20 cellular contexts compared by ENCODE assay signal in genomic region chr19:55197531-55197930, GRCh38. TPM values are rescaled to one million over a fixed set of nuclear protein-coding genes. Genes with fewer than 3 reads are reported as not detected.
DNase-seq lines count a peak whose midpoint lies in the region; ATAC-seq and TF ChIP-seq lines count a peak whose summit lies in the region.
"Had no signal": no experiment of that assay in that cellular context is flagged by ENCODE, and none has a peak within 500 bp of the region (broad histone marks: within the 10 kb centered on the region; RNA-seq: fewer than 3 reads in every experiment).

No MANE protein-coding gene starts in this region.

- no peak overlapping the region; the same call in 2 of the 3 replicates for H3K4me3 Mint-ChIP-seq in GM23338
- no peak overlapping the region for H3K4me3 Mint-ChIP-seq in activated CD4-positive, alpha-beta memory T cell treated with anti-CD3 and anti-CD28 coated beads, Interleukin-2, amount 10 ng/mL, durations not matched to agents 7 days and 5 days
- H3K4me3 Mint-ChIP-seq: CD4-positive, alpha-beta T cell; endodermal cell; stimulated activated naive CD8-positive, alpha-beta T cell treated with anti-CD3 and anti-CD28 coated beads, Interleukin-15, amount 100 ng/mL, for 72 hours had no signal

- H3K79me2 ChIP-seq in GM23338 (replicated peaks; ENCODE audit: insufficient read depth) = no peaks in the 10 kb centered on the region
- H3K79me2 ChIP-seq in PC-3 (ENCODE audit: low read length) = no peaks in the 10 kb centered on the region

- CTCF ChIA-PET in PC-3 (lab: Charles Lee) = no interaction called here
- CTCF ChIA-PET in activated CD4-positive, alpha-beta memory T cell treated with anti-CD3 and anti-CD28 coated beads, Interleukin-2, amount 10 ng/mL, durations not matched to agents 7 days and 5 days (lab: Charles Lee) = interaction anchor here (1.6 kb wide), 1 partner anchor 104 kb away, joined by 5 read pairs; no protein-coding TSS in a partner anchor

- H3K4me2 ChIP-seq in GM23338 (no peak overlapping the region), PC-3 (ENCODE audit: low read length) (no peak overlapping the region)

- no peaks in the 10 kb centered on the region; the same call in 2 of the 3 replicates for H3K36me3 Mint-ChIP-seq in GM23338 (ENCODE audit: low read depth)
- no peaks in the 10 kb centered on the region for H3K36me3 Mint-ChIP-seq in activated CD4-positive, alpha-beta memory T cell treated with anti-CD3 and anti-CD28 coated beads, Interleukin-2, amount 10 ng/mL, durations not matched to agents 7 days and 5 days (ENCODE audit: low read depth)

- no peak for TF ChIP-seq POLR2A in body of pancreas (IDR thresholded peaks at IDR 0.05)

- no peak overlapping the region for H3K27ac Mint-ChIP-seq in GM23338
- H3K27ac Mint-ChIP-seq in activated CD4-positive, alpha-beta memory T cell treated with anti-CD3 and anti-CD28 coated beads, Interleukin-2, amount 10 ng/mL, durations not matched to agents 7 days and 5 days = no peak overlapping the region
- H3K27ac Mint-ChIP-seq: CD4-positive, alpha-beta T cell; endodermal cell; stimulated activated naive CD8-positive, alpha-beta T cell treated with anti-CD3 and anti-CD28 coated beads, Interleukin-15, amount 100 ng/mL, for 72 hours had no signal

- WGBS in body of pancreas, 2 donors = 60 to 75% methylated on average over 4 of the region's 4 CpGs

- H3K4me3 ChIP-seq in GM23338 (no peak overlapping the region), PC-3 (ENCODE audit: low read length) (no peak overlapping the region), body of pancreas (no peak overlapping the region)
- H3K4me3 ChIP-seq: breast epithelium, SJSA1 had no signal

- no peaks in the 10 kb centered on the region for H3K9me3 Mint-ChIP-seq in GM23338
- H3K9me3 Mint-ChIP-seq in activated CD4-positive, alpha-beta memory T cell treated with anti-CD3 and anti-CD28 coated beads, Interleukin-2, amount 10 ng/mL, durations not matched to agents 7 days and 5 days = no peaks in the 10 kb centered on the region
- H3K9me3 Mint-ChIP-seq: CD4-positive, alpha-beta T cell; endodermal cell; stimulated activated naive CD8-positive, alpha-beta T cell treated with anti-CD3 and anti-CD28 coated beads, Interleukin-15, amount 100 ng/mL, for 72 hours had no signal

- no peak overlapping the region for H3K9ac ChIP-seq in PC-3 (ENCODE audit: low read length)

- H3F3A ChIP-seq in GM23338 (replicated peaks; ENCODE audit: low read depth) = no peaks in the 10 kb centered on the region
- H3F3A ChIP-seq in PC-3 (ENCODE audit: low read length, unreplicated experiment) = no peaks in the 10 kb centered on the region

- DNase-seq in DMS114 treated with DMSO at 0.1 percent for 48 hours (lab: John Stamatoyannopoulos, UW; ENCODE audit: unreplicated experiment) (peak; percentile 40), GM23338 (ENCODE audit: low spot score) (peak; percentile 67), PC-3 (peak; percentile 45), left colon (no peak), body of pancreas (no peak)
- no peak for DNase-seq in activated CD4-positive, alpha-beta memory T cell treated with anti-CD3 and anti-CD28 coated beads, Interleukin-2, amount 10 ng/mL, durations not matched to agents 7 days and 5 days
- DNase-seq: activated naive CD4-positive, alpha-beta T cell treated with Interleukin-2 at 50 U/mL for 16 hours; CD4-positive, alpha-beta T cell; endodermal cell; MM.1S; NCI-H524; small intestine; stimulated activated naive CD8-positive, alpha-beta T cell treated with anti-CD3 and anti-CD28 coated beads, Interleukin-15, amount 100 ng/mL, for 72 hours had no signal

- no peak for TF ChIP-seq CTCF in GM23338 (conservative IDR thresholded peaks at IDR 0.05; ENCODE audit: low read depth in 2 of 2)
- TF ChIP-seq CTCF in PC-3 (conservative IDR thresholded peaks at IDR 0.05; ENCODE audit: low read depth, low read length) = no peak
- TF ChIP-seq CTCF in body of pancreas (IDR thresholded peaks at IDR 0.05) = no peak

- BruUV-seq in PC-3 (replicated peaks; lab: Mats Ljungman, UMichigan) = no TSS peak

- H3K4me1 Mint-ChIP-seq in GM23338 = no peaks in the 10 kb centered on the region
- no peaks in the 10 kb centered on the region for H3K4me1 Mint-ChIP-seq in activated CD4-positive, alpha-beta memory T cell treated with anti-CD3 and anti-CD28 coated beads, Interleukin-2, amount 10 ng/mL, durations not matched to agents 7 days and 5 days
- H3K4me1 Mint-ChIP-seq: endodermal cell; stimulated activated naive CD8-positive, alpha-beta T cell treated with anti-CD3 and anti-CD28 coated beads, Interleukin-15, amount 100 ng/mL, for 72 hours had no signal

- no peaks in the 10 kb centered on the region for H3K36me3 ChIP-seq in GM23338 (ENCODE audit: insufficient read depth)
- no peaks in the 10 kb centered on the region for H3K36me3 ChIP-seq in PC-3 (ENCODE audit: low read depth, low read length)
- H3K36me3 ChIP-seq in body of pancreas (replicated peaks in 1 of 2; ENCODE audit: insufficient read depth in 1 of 2, low read depth in 2 of 2) = no peaks in the 10 kb centered on the region
- H3K36me3 ChIP-seq: breast epithelium, SJSA1 had no signal

- H4K20me1 ChIP-seq in GM23338 (replicated peaks; ENCODE audit: insufficient read depth) (no peaks in the 10 kb centered on the region), PC-3 (ENCODE audit: low read length) (no peaks in the 10 kb centered on the region)

- H3K9me3 ChIP-seq in PC-3 (ENCODE audit: low read length) = no peaks in the 10 kb centered on the region
- no peaks in the 10 kb centered on the region for H3K9me3 ChIP-seq in body of pancreas
- H3K9me3 ChIP-seq: breast epithelium, SJSA1 had no signal

- intact Hi-C loops in PC-3 (cut with micrococcal nuclease) = no loop called here
- intact Hi-C loops in left colon (cut with DNase I, micrococcal nuclease) = no loop called here
- intact Hi-C loops in body of pancreas (cut with DNase I) = no loop called here

- no peaks in the 10 kb centered on the region for H3K4me1 ChIP-seq in GM23338 (ENCODE audit: insufficient read depth)
- H3K4me1 ChIP-seq in PC-3 (ENCODE audit: insufficient read depth, low read length) = no peaks in the 10 kb centered on the region
- H3K4me1 ChIP-seq in body of pancreas = no peaks in the 10 kb centered on the region
- H3K4me1 ChIP-seq: breast epithelium, SJSA1 had no signal

- ATAC-seq in GM23338 = peak; percentile 70
- ATAC-seq in PC-3 = peak; percentile 46; the same call in 1 of the 2 replicates
- peak; percentile 18 for ATAC-seq in left colon
- ATAC-seq in GM21737 (IDR thresholded peaks at IDR 0.05; ENCODE audit: unreplicated experiment) = no peak
- ATAC-seq in body of pancreas = no peak
- ATAC-seq in HG03342 (IDR thresholded peaks at IDR 0.05; ENCODE audit: unreplicated experiment) = no peak
- ATAC-seq: stimulated activated naive CD8-positive, alpha-beta T cell treated with anti-CD3 and anti-CD28 coated beads, Interleukin-15, amount 100 ng/mL, for 72 hours had no signal

- H3K27me3 ChIP-seq in GM23338 (ENCODE audit: insufficient read depth) (no peaks in the 10 kb centered on the region), PC-3 (ENCODE audit: low read length) (no peaks in the 10 kb centered on the region), body of pancreas (no peaks in the 10 kb centered on the region)
- H3K27me3 ChIP-seq: SJSA1 had no signal

- POLR2A ChIA-PET in PC-3 (lab: Charles Lee; ENCODE audit: unreplicated experiment) = interaction anchor here (0.6 kb wide), 1 partner anchor 216 kb away, joined by 6 read pairs; no protein-coding TSS in a partner anchor
- POLR2A ChIA-PET in activated CD4-positive, alpha-beta memory T cell treated with anti-CD3 and anti-CD28 coated beads, Interleukin-2, amount 10 ng/mL, durations not matched to agents 7 days and 5 days (lab: Charles Lee) = no interaction called here

- H3K27ac ChIP-seq in GM23338 (ENCODE audit: low read depth) (no peak overlapping the region), PC-3 (ENCODE audit: low read length) (no peak overlapping the region), body of pancreas (no peak overlapping the region)
- H3K27ac ChIP-seq: breast epithelium, SJSA1 had no signal

- H3K9me2 ChIP-seq in GM23338 (ENCODE audit: insufficient read depth) = peaks cover 7% of the 10 kb centered on the region; the same call in 1 of the 2 replicates
- no peaks in the 10 kb centered on the region for H3K9me2 ChIP-seq in PC-3 (replicated peaks; ENCODE audit: low read length)

- H2AFZ ChIP-seq in GM23338 (no peak overlapping the region), PC-3 (ENCODE audit: low read length) (no peak overlapping the region)

- H3K27me3 Mint-ChIP-seq in GM23338 (ENCODE audit: insufficient read depth, low read depth, poor library complexity) = peaks cover 12% of the 10 kb centered on the region
- H3K27me3 Mint-ChIP-seq in activated CD4-positive, alpha-beta memory T cell treated with anti-CD3 and anti-CD28 coated beads, Interleukin-2, amount 10 ng/mL, durations not matched to agents 7 days and 5 days = peaks cover 6% of the 10 kb centered on the region

RNA-seq across cellular contexts. Expression of gene PTPRH, which starts 11.8 kb away (rescaled TPM):
- 0.12 and 2.1 TPM in 2 replicates for total RNA-seq in GM23338 (2014; rRNA removed; shearing (Covaris generic))
- 0.12 and 0.16 TPM in 2 replicates for polyA plus RNA-seq in GM23338 (2016; fragmentation: Nextera tagmentation; extraction: Ambion mirVana)
- total RNA-seq in PC-3 (2014; rRNA removed) (8.1 and 10.9 TPM in 2 replicates), left colon (100 to 1,000 TPM in 1 of 2 donors, 10 to 100 TPM in 1; 95.7 to 104 TPM), body of pancreas (10 to 100 TPM; 14.8 to 15.8 TPM)
- total RNA-seq in activated CD4-positive, alpha-beta memory T cell treated with anti-CD3 and anti-CD28 coated beads, Interleukin-2, amount 10 ng/mL, durations not matched to agents 7 days and 5 days = not detected
- total RNA-seq: CD4-positive, alpha-beta T cell; endodermal cell; osteocyte had no signal

RNA-seq across cellular contexts. Expression of gene SYT5, which starts 17.4 kb away (rescaled TPM):
- 0.54 and 2.1 TPM in 2 replicates for total RNA-seq in GM23338 (2014; rRNA removed; shearing (Covaris generic))
- 4.0 and 4.7 TPM in 2 replicates for polyA plus RNA-seq in GM23338 (2016; fragmentation: Nextera tagmentation; extraction: Ambion mirVana)
- 0.40 and 2.5 TPM in 2 replicates for total RNA-seq in PC-3 (2014; rRNA removed)
- total RNA-seq in left colon = 1 to 10 TPM in 1 of 2 donors, under 1 TPM in 1; 0.64 to 1.9 TPM
- under 1 TPM in 1 of 2 donors, not detected in 1; 0.26 TPM for total RNA-seq in body of pancreas
- not detected for total RNA-seq in activated CD4-positive, alpha-beta memory T cell treated with anti-CD3 and anti-CD28 coated beads, Interleukin-2, amount 10 ng/mL, durations not matched to agents 7 days and 5 days
- total RNA-seq: endodermal cell, HT1080, osteocyte, SJSA1 had no signal

RNA-seq across cellular contexts. Expression of gene TMEM86B, which starts 31.0 kb away (rescaled TPM):
- total RNA-seq in GM23338 (2014; rRNA removed; shearing (Covaris generic)) = 2.9 and 3.2 TPM in 2 replicates
- polyA plus RNA-seq in GM23338 (2016; fragmentation: Nextera tagmentation; extraction: Ambion mirVana) = 1.1 and 1.7 TPM in 2 replicates
- total RNA-seq in PC-3 (2014; rRNA removed) (11.1 and 11.8 TPM in 2 replicates), left colon (1 to 10 TPM; 2.2 to 2.9 TPM), body of pancreas (1 to 10 TPM; 1.6 to 3.0 TPM)
- total RNA-seq in activated CD4-positive, alpha-beta memory T cell treated with anti-CD3 and anti-CD28 coated beads, Interleukin-2, amount 10 ng/mL, durations not matched to agents 7 days and 5 days = 10 to 100 TPM; 10.3 to 12.4 TPM

RNA-seq across cellular contexts. Expression of gene DNAAF3, which starts 31.1 kb away (rescaled TPM):
- total RNA-seq in GM23338 (2014; rRNA removed; shearing (Covaris generic)) = 5.6 and 8.5 TPM in 2 replicates
- polyA plus RNA-seq in GM23338 (2016; fragmentation: Nextera tagmentation; extraction: Ambion mirVana) = 8.8 and 9.0 TPM in 2 replicates
- 30.0 and 45.7 TPM in 2 replicates for total RNA-seq in PC-3 (2014; rRNA removed)
- 1 to 10 TPM in 1 of 2 donors, under 1 TPM in 1; 0.79 to 2.6 TPM for total RNA-seq in left colon
- total RNA-seq in body of pancreas = 1 to 10 TPM; 1.6 TPM
- not detected for total RNA-seq in activated CD4-positive, alpha-beta memory T cell treated with anti-CD3 and anti-CD28 coated beads, Interleukin-2, amount 10 ng/mL, durations not matched to agents 7 days and 5 days
- total RNA-seq: CD4-positive, alpha-beta T cell; frontal cortex had no signal

RNA-seq across cellular contexts. Expression of gene TNNI3, which starts 40.0 kb away (rescaled TPM):
- 21.5 and 27.9 TPM in 2 replicates for total RNA-seq in GM23338 (2014; rRNA removed; shearing (Covaris generic))
- polyA plus RNA-seq in GM23338 (2016; fragmentation: Nextera tagmentation; extraction: Ambion mirVana) = 150 and 153 TPM in 2 replicates
- total RNA-seq in PC-3 (2014; rRNA removed) (32.4 and 40.1 TPM in 2 replicates), left colon (1 to 10 TPM in 1 of 2 donors, not detected in 1; 1.1 TPM), body of pancreas (not detected)
- not detected for total RNA-seq in activated CD4-positive, alpha-beta memory T cell treated with anti-CD3 and anti-CD28 coated beads, Interleukin-2, amount 10 ng/mL, durations not matched to agents 7 days and 5 days
- total RNA-seq: CD4-positive, alpha-beta T cell; HT1080; osteocyte; SJSA1 had no signal

Comparison
In these comparisons a context has a peak if more than half of its experiments do, and no peak if none do; other contexts are left out.
1. DNase-seq: peak in DMS114 treated with DMSO at 0.1 percent for 48 hours (single experiment), GM23338 (single experiment) and PC-3 (single experiment); none in left colon (0 of 2), body of pancreas (0 of 4) and activated CD4-positive, alpha-beta memory T cell treated with anti-CD3 and anti-CD28 coated beads, Interleukin-2, amount 10 ng/mL, durations not matched to agents 7 days and 5 days (single experiment).
2. ATAC-seq: peak in GM23338 (single experiment), PC-3 (single experiment) and left colon (single experiment); none in GM21737 (single experiment), body of pancreas (single experiment) and HG03342 (single experiment).